36 cellular contexts compared by ENCODE assay signal in the genomic region with DNA sequence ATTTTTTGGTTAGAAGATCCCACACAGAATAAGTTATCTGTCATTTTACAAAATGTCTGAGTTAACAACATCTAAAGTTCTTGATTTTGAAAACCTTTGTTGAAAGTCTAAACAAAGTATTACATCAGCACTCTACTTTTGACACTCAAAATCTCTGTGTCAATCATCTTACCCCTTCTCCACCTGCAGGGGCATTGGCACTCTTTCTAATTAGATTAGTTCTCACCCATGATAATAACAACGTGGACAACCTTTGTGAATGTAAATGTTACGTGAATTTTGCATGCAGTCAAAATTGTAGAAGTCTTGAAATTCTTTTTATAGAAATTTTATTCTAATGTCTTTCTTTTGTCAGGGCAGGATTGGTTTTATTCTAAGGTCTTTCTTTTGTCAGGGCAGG. TPM values are rescaled to one million over a fixed set of nuclear protein-coding genes. Genes with fewer than 3 reads are reported as not detected.
"Had no signal": no experiment of that assay in that cellular context is flagged by ENCODE, and none has a peak within 500 bp of the region (broad histone marks: within the 10 kb centered on the region; RNA-seq: fewer than 3 reads in every experiment).

No MANE protein-coding gene starts in this region.

- H3K27ac ChIP-seq: adrenal gland, ascending aorta, body of pancreas, brain microvascular endothelial cell, breast epithelium, cardiac muscle cell had no signal

- H3K27me3 ChIP-seq: ascending aorta, body of pancreas, brain microvascular endothelial cell, breast epithelium, cardiac muscle cell had no signal

- H3K9me3 ChIP-seq: adrenal gland, ascending aorta, body of pancreas, breast epithelium had no signal

- H3K4me3 ChIP-seq: adrenal gland, ascending aorta, body of pancreas, breast epithelium, cardiac muscle cell had no signal

- DNase-seq: activated effector memory CD4-positive, alpha-beta T cell treated with anti-CD3 and anti-CD28 coated beads, Interleukin-2, amount 50 U/mL, for 16 hours; activated effector memory CD4-positive, alpha-beta T cell treated with Interleukin-2 at 50 U/mL for 16 hours; activated gamma-delta T cell; activated gamma-delta T cell treated with Interleukin-2 at 50 U/mL for 16 hours; activated naive CD4-positive, alpha-beta T cell; activated naive CD4-positive, alpha-beta T cell treated with anti-CD3 and anti-CD28 coated beads for 36 hours; activated naive CD4-positive, alpha-beta T cell treated with anti-CD3 and anti-CD28 coated beads, Interleukin-2, amount 10 ng/mL, durations not matched to agents 7 days and 5 days; activated naive CD4-positive, alpha-beta T cell treated with anti-CD3 and anti-CD28 coated beads, Interleukin-2, amount 50 U/mL, for 16 hours; activated naive CD4-positive, alpha-beta T cell treated with Interleukin-2 at 50 U/mL for 16 hours; activated naive CD8-positive, alpha-beta T cell treated with anti-CD3 and anti-CD28 coated beads for 36 hours; activated naive CD8-positive, alpha-beta T cell treated with anti-CD3 and anti-CD28 coated beads, Interleukin-2, amount 10 ng/mL, durations not matched to agents 7 days and 5 days; activated naive CD8-positive, alpha-beta T cell treated with anti-CD3 and anti-CD28 coated beads, Interleukin-2, amount 50 U/mL, for 24 hours; activated T-cell treated with anti-CD3 and anti-CD28 coated beads, Interleukin-2, amount 50 U/mL, for 24 hours; activated T-cell treated with anti-CD3 and anti-CD28 coated beads, Interleukin-2, amount 50 U/mL, for 4 hours; activated T-cell treated with anti-CD3 and anti-CD28 coated beads, Interleukin-2, amount 50 U/mL, for 48 hours; activated T-cell treated with anti-CD3 and anti-CD28 coated beads, Interleukin-2, amount 50 U/mL, for 72 hours; adrenal gland; amniotic stem cell; amygdala; anterior cingulate cortex; aorta; body of pancreas; brain microvascular endothelial cell; caudate nucleus; central memory CD4-positive, alpha-beta T cell; cerebellar nuclear complex had no signal

- ATAC-seq: activated naive CD4-positive, alpha-beta T cell treated with anti-CD3 and anti-CD28 coated beads, Interleukin-2, amount 50 U/mL, for 72 hours; activated naive CD8-positive, alpha-beta T cell treated with anti-CD3 and anti-CD28 coated beads, Interleukin-2, amount 50 U/mL, for 24 hours; activated T-cell treated with anti-CD3 and anti-CD28 coated beads, Interleukin-2, amount 50 U/mL, for 4 hours; activated T-cell treated with anti-CD3 and anti-CD28 coated beads, Interleukin-2, amount 50 U/mL, for 72 hours; activated T-helper 17 cell treated with anti-CD3 and anti-CD28 coated beads, Interleukin-2, amount 50 U/mL, for 72 hours; body of pancreas had no signal

- FAIRE-seq: astrocyte, bronchial epithelial cell had no signal

- H3K36me3 ChIP-seq: adrenal gland, ascending aorta, brain microvascular endothelial cell, breast epithelium, cardiac muscle cell had no signal

- H3K4me1 ChIP-seq: adrenal gland, ascending aorta, body of pancreas, breast epithelium had no signal

RNA-seq across cellular contexts. Expression of gene PPFIA2, which starts 33.5 kb away (rescaled TPM):
- total RNA-seq: activated naive CD4-positive, alpha-beta T cell treated with anti-CD3 and anti-CD28 coated beads for 36 hours; activated naive CD4-positive, alpha-beta T cell treated with anti-CD3 and anti-CD28 coated beads, Interleukin-2, amount 50 U/mL, for 72 hours; activated naive CD8-positive, alpha-beta T cell treated with anti-CD3 and anti-CD28 coated beads, Interleukin-2, amount 10 ng/mL, durations not matched to agents 7 days and 5 days; activated T-cell treated with anti-CD3 and anti-CD28 coated beads, Interleukin-2, amount 50 U/mL, for 4 hours; activated T-cell treated with anti-CD3 and anti-CD28 coated beads, Interleukin-2, amount 50 U/mL, for 72 hours; activated T-helper 1 cell treated with anti-CD3 and anti-CD28 coated beads, Interleukin-12 subunit alpha, Interleukin-12 subunit beta, Interleukin-2, Interleukin-4 antibody, amounts not matched to agents 30 ng/mL and 10 ng/mL and 1 ng/mL, durations not matched to agents 14 hours and 24 hours and 36 hours; activated T-helper 17 cell treated with anti-CD3 and anti-CD28 coated beads, Interleukin-2, amount 50 U/mL, for 72 hours; activated T-helper 2 cell treated with anti-CD3 and anti-CD28 coated beads, Interferon-gamma antibody, Interleukin-2, Interleukin-4, amounts not matched to agents 10 μg/mL and 5 μg/mL and 100 μg/mL, durations not matched to agents 14 hours and 24 hours and 36 hours; chondrocyte had no signal
